Comparison of ENCODE assay signal across 11 cellular contexts in genomic region chr5:3310551-3311340, GRCh38.
DNase-seq lines count a peak whose midpoint lies in the region; ATAC-seq and TF ChIP-seq lines count a peak whose summit lies in the region.
"Had no signal": no experiment of that assay in that cellular context is flagged by ENCODE, and none has a peak within 500 bp of the region (broad histone marks: within the 10 kb centered on the region; RNA-seq: fewer than 3 reads in every experiment).

No MANE protein-coding gene starts in this region.

- POLR2A ChIA-PET in HEK293T (lab: Yijun Ruan, JAX): no interaction called here

- peaks cover 2% of the 10 kb centered on the region for H3K36me3 Mint-ChIP-seq in osteocyte (ENCODE audit: unreplicated experiment)
- H3K36me3 Mint-ChIP-seq: activated CD8-positive, alpha-beta memory T cell treated with anti-CD3 and anti-CD28 coated beads, Interleukin-2, amount 10 ng/mL, durations not matched to agents 7 days and 5 days had no signal

- DNase-seq in DMS153 (lab: John Stamatoyannopoulos, UW) (peak; percentile 95), NCI-H748 (lab: John Stamatoyannopoulos, UW; ENCODE audit: unreplicated experiment) (peak; percentile 99), epithelial cell of proximal tubule (ENCODE audit: low read depth) (no peak), non-pigmented ciliary epithelial cell (ENCODE audit: low read depth) (peak; percentile 22), HEK293T (ENCODE audit: extremely low spot score) (no peak), left lobe of liver (ENCODE audit: low spot score) (no peak), GDM1 (lab: John Stamatoyannopoulos, UW) (no peak), osteocyte (ENCODE audit: extremely low spot score, unreplicated experiment) (no peak)
- DNase-seq: activated CD8-positive, alpha-beta memory T cell treated with anti-CD3 and anti-CD28 coated beads, Interleukin-2, amount 10 ng/mL, durations not matched to agents 7 days and 5 days; heart right ventricle; NCI-H187 treated with DMSO at 0.1 percent for 48 hours had no signal

- TF ChIP-seq CTCF in epithelial cell of proximal tubule (conservative IDR thresholded peaks at IDR 0.05; ENCODE audit: low read depth, low read length) (no peak), osteocyte (IDR thresholded peaks at IDR 0.05) (no peak)

- no peaks in the 10 kb centered on the region for H3K27me3 Mint-ChIP-seq in osteocyte (ENCODE audit: unreplicated experiment)
- H3K27me3 Mint-ChIP-seq: activated CD8-positive, alpha-beta memory T cell treated with anti-CD3 and anti-CD28 coated beads, Interleukin-2, amount 10 ng/mL, durations not matched to agents 7 days and 5 days had no signal

- H3K27ac Mint-ChIP-seq in osteocyte (ENCODE audit: unreplicated experiment): no peak overlapping the region
- H3K27ac Mint-ChIP-seq: activated CD8-positive, alpha-beta memory T cell treated with anti-CD3 and anti-CD28 coated beads, Interleukin-2, amount 10 ng/mL, durations not matched to agents 7 days and 5 days had no signal

- peak overlapping the region; percentile 19 for H3K4me3 ChIP-seq in epithelial cell of proximal tubule (ENCODE audit: low read depth, low read length)
- H3K4me3 ChIP-seq: heart right ventricle had no signal

- H3K4me3 Mint-ChIP-seq in osteocyte (ENCODE audit: unreplicated experiment): no peak overlapping the region
- H3K4me3 Mint-ChIP-seq: activated CD8-positive, alpha-beta memory T cell treated with anti-CD3 and anti-CD28 coated beads, Interleukin-2, amount 10 ng/mL, durations not matched to agents 7 days and 5 days had no signal

- no peak for ATAC-seq in left lobe of liver
- ATAC-seq: activated CD8-positive, alpha-beta memory T cell treated with anti-CD3 and anti-CD28 coated beads, Interleukin-2, amount 10 ng/mL, durations not matched to agents 7 days and 5 days; heart right ventricle had no signal

- CTCF ChIA-PET in HEK293T (lab: Yijun Ruan, JAX): no interaction called here

- peaks cover 40% of the 10 kb centered on the region for H3K9me3 Mint-ChIP-seq in osteocyte (ENCODE audit: unreplicated experiment)

- H3K4me1 Mint-ChIP-seq in osteocyte (ENCODE audit: unreplicated experiment): no peaks in the 10 kb centered on the region
- H3K4me1 Mint-ChIP-seq: activated CD8-positive, alpha-beta memory T cell treated with anti-CD3 and anti-CD28 coated beads, Interleukin-2, amount 10 ng/mL, durations not matched to agents 7 days and 5 days had no signal

TF ChIP-seq in HEK293T, 16 proteins besides CTCF, POLR2A, EP300 and RAD21:
- TF ChIP-seq L3MBTL2 (conservative IDR thresholded peaks at IDR 0.05) (no peak), SUZ12 (IDR thresholded peaks at IDR 0.05) (no peak), HDGF (IDR thresholded peaks at IDR 0.05; ENCODE audit: borderline replicate concordance) (no peak), FOXK2 (IDR thresholded peaks at IDR 0.05) (no peak), TARDBP (IDR thresholded peaks at IDR 0.05) (no peak), BHLHE40 (IDR thresholded peaks at IDR 0.05; ENCODE audit: borderline replicate concordance) (no peak), FOXA1 (IDR thresholded peaks at IDR 0.05) (no peak), ARNT (IDR thresholded peaks at IDR 0.05) (no peak), FOXM1 (IDR thresholded peaks at IDR 0.05; ENCODE audit: borderline replicate concordance) (no peak), ELF4 (IDR thresholded peaks at IDR 0.05) (no peak), NFRKB (IDR thresholded peaks at IDR 0.05) (no peak), LEF1 (IDR thresholded peaks at IDR 0.05; ENCODE audit: borderline replicate concordance) (no peak)

Comparison
In these comparisons a context has a peak if more than half of its experiments do, and no peak if none do; other contexts are left out.
1. DNase-seq: peak in DMS153 (single experiment), NCI-H748 (single experiment) and non-pigmented ciliary epithelial cell (single experiment); none in epithelial cell of proximal tubule (single experiment), HEK293T (single experiment), left lobe of liver (single experiment), GDM1 (single experiment) and osteocyte (single experiment).